ENCODE assay signal across 20 cellular contexts in genomic region chr13:45779901-45780300, GRCh38.
"Had no signal": no experiment of that assay in that cellular context is flagged by ENCODE, and none has a peak within 500 bp of the region (broad histone marks: within the 10 kb centered on the region; RNA-seq: fewer than 3 reads in every experiment).

No MANE protein-coding gene starts in this region.

- DNase-seq: KBM-7, MG63, NCI-H1092, NCI-H1105 treated with DMSO at 0.1 percent for 48 hours, NCI-H1417 treated with DMSO at 0.1 percent for 48 hours, NCI-H146, NCI-H1694 treated with DMSO at 0.1 percent for 48 hours, NCI-H1930, NCI-H2081 treated with DMSO at 0.1 percent for 48 hours, NCI-H2227 treated with DMSO at 0.1 percent for 48 hours, NCI-H510A, NCI-H524 treated with DMSO at 0.1 percent for 48 hours, NCI-H69, NCI-H774, PC-3, SHP77 treated with DMSO at 0.1 percent for 48 hours had no signal

- H3K36me3 ChIP-seq: MG63, SJCRH30 had no signal

- H3K27me3 ChIP-seq: MG63, SJCRH30 had no signal

- H3K27ac ChIP-seq: RWPE1, SJCRH30 had no signal

- H3K4me3 ChIP-seq: MG63, SJCRH30 had no signal

- H3K9me3 ChIP-seq: MG63, SJCRH30 had no signal

- ATAC-seq: Panc1, PC-3, SK-N-SH treated with all-trans-retinoic acid at 6 μM for 48 hours had no signal
